12 cellular contexts compared by ENCODE assay signal in the genomic region with DNA sequence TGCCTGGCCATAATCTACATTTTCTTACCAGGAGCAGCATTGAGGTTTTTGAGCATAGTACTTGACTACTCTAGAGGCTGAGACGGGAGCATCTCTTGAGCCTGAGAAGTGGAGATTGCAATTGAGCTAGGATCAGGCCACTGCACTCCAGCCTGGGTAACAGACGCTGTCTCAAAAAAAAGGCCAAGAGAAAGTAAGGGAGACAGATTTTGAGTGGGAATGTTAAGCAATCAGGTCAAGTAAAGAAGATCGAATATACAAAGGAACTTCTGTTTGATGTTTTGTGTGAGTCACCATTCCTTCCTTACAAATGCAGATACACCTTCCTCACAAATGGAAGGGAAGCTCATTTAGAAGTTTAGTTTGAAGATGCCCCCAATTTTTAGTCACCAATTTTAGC. TPM values are rescaled to one million over a fixed set of nuclear protein-coding genes. Genes with fewer than 3 reads are reported as not detected.
A peak's percentile ranks its signal among the peaks of the same experiment; 100 is the strongest.
DNase-seq lines count a peak whose midpoint lies in the region; ATAC-seq, FAIRE-seq and TF ChIP-seq lines count a peak whose summit lies in the region.
"Had no signal": no experiment of that assay in that cellular context is flagged by ENCODE, and none has a peak within 500 bp of the region (broad histone marks: within the 10 kb centered on the region; RNA-seq: fewer than 3 reads in every experiment).

No MANE protein-coding gene starts in this region.

- H3T11ph ChIP-seq in H9 (ENCODE audit: low read length) = no peak overlapping the region

- H2AFZ ChIP-seq in H9 (ENCODE audit: low read length) (no peak overlapping the region), mesenchymal stem cell (ENCODE audit: low read depth, low read length) (no peak overlapping the region)

- H3K79me1 ChIP-seq in H9 (ENCODE audit: insufficient read depth, low read depth, low read length, poor library complexity, severe bottlenecking) (no peaks in the 10 kb centered on the region), mesenchymal stem cell (replicated peaks; ENCODE audit: low read length, poor library complexity, severe bottlenecking) (peaks cover 5% of the 10 kb centered on the region)

- H3K4ac ChIP-seq in H9 (ENCODE audit: low read depth, low read length) (no peak overlapping the region), mesenchymal stem cell (ENCODE audit: low read depth in 1 of 2, low read length in 2 of 2) (no peak overlapping the region)

- peaks cover 25% of the 10 kb centered on the region for H3K4me1 ChIP-seq in A549
- H3K4me1 ChIP-seq in H9 (ENCODE audit: insufficient read depth, low read length) = peaks cover 12% of the 10 kb centered on the region; the same call in 1 of the 2 replicates
- H3K4me1 ChIP-seq in mesenchymal stem cell (ENCODE audit: control insufficient read depth, insufficient read depth, low read depth, low read length) = peaks cover 4% of the 10 kb centered on the region

- peak overlapping the region in 1 of 3 experiments; percentile 73; a peak in 2 of 7 replicates for H3K27ac Mint-ChIP-seq in H9

- no peak overlapping the region for H3K23ac ChIP-seq in H9 (ENCODE audit: insufficient read length, low read depth, low read length)
- H3K23ac ChIP-seq in mesenchymal stem cell (ENCODE audit: low read length in 2 of 2) = no peak overlapping the region

- FAIRE-seq in A549 (lab: Jason Lieb, UNC) (no peak), bronchial epithelial cell (lab: Jason Lieb, UNC) (no peak)
- FAIRE-seq: GM12892 had no signal

- H4K5ac ChIP-seq in H9 (ENCODE audit: insufficient read length, low read depth, low read length) = no peak overlapping the region

- no peak overlapping the region for H4K91ac ChIP-seq in H9 (ENCODE audit: insufficient read length, low read depth, low read length)
- H4K91ac ChIP-seq in mesenchymal stem cell (ENCODE audit: low read length) = no peak overlapping the region

- H4K8ac ChIP-seq in H9 (replicated peaks; ENCODE audit: insufficient read length, low read depth, low read length) (no peak overlapping the region), mesenchymal stem cell (ENCODE audit: low read length) (no peak overlapping the region)

- 53% methylated on average over 3 of the region's 3 CpGs for WGBS in A549 (ENCODE audit: missing lambda C conversion rate)
- WGBS in H9 (ENCODE audit: extremely low coverage, insufficient read length, low lambda C conversion rate) = no CpG with 5 or more reads among the region's 3 CpGs
- 100% methylated on average over 2 of the region's 3 CpGs for WGBS in mesenchymal stem cell

- CTCF ChIA-PET in A549 (lab: Yijun Ruan, JAX) = interaction anchor here (2.9 kb wide), 1 partner anchor 102 kb away, joined by 16 read pairs; no protein-coding TSS in a partner anchor

- H2BK12ac ChIP-seq in H9 (ENCODE audit: insufficient read length, low read depth, low read length) (no peak overlapping the region), mesenchymal stem cell (ENCODE audit: low read length in 2 of 2) (no peak overlapping the region)

- H3K14ac ChIP-seq in H9 (ENCODE audit: insufficient read depth, low read length) (no peak overlapping the region), mesenchymal stem cell (ENCODE audit: low read length in 2 of 2) (no peak overlapping the region)

- no peaks in the 10 kb centered on the region for H3K9me3 Mint-ChIP-seq in H9

- H3K27me3 ChIP-seq in H9 (ENCODE audit: insufficient read depth, low read length) (no peaks in the 10 kb centered on the region), bronchial epithelial cell (ENCODE audit: control insufficient read depth, insufficient read depth, low read length) (no peaks in the 10 kb centered on the region), mesenchymal stem cell (ENCODE audit: control insufficient read depth in 1 of 2, insufficient read depth in 1 of 2, low read length in 2 of 2) (no peaks in the 10 kb centered on the region)

- H3K56ac ChIP-seq in H9 (ENCODE audit: insufficient read length, low read depth, low read length) = no peak overlapping the region

- TF ChIP-seq EP300 in A549 (IDR thresholded peaks at IDR 0.05) = no peak

- H3K4me3 Mint-ChIP-seq in H9 = peak overlapping the region in 1 of 2 experiments; percentile 41; a peak in 4 of 5 replicates

- peaks cover 8% of the 10 kb centered on the region; the same call in 1 of the 2 replicates for H3K79me2 ChIP-seq in H9 (ENCODE audit: insufficient read depth, low read length)

- peak overlapping the region; percentile 21; the same call in 1 of the 3 replicates for H3K4me3 ChIP-seq in A549
- H3K4me3 ChIP-seq in bronchial epithelial cell (ENCODE audit: low read depth, low read length) = no peak overlapping the region
- H3K4me3 ChIP-seq in mesenchymal stem cell (ENCODE audit: insufficient read depth in 1 of 2, low read depth in 1 of 2, low read length in 2 of 2) = peak overlapping the region in 1 of 2 experiments; percentile 96

- DNase-seq in A549 (ENCODE audit: low read depth in 1 of 2, low spot score in 1 of 2) (no peak), H9 (peak; percentile 51), bronchial epithelial cell (ENCODE audit: low read depth) (peak; percentile 35), mesenchymal stem cell (peak; percentile 49), HK-2 (ENCODE audit: unreplicated experiment) (no peak), NCI-H510A treated with DMSO at 0.1 percent for 48 hours (lab: John Stamatoyannopoulos, UW) (no peak)
- DNase-seq: NCI-H526 treated with DMSO at 0.1 percent for 48 hours, SW 1271 had no signal

- TF ChIP-seq RAD21 in A549 (conservative IDR thresholded peaks at IDR 0.05 in 1 of 2, IDR thresholded peaks at IDR 0.05 in 1 of 2) = no peak

- peaks cover 11% of the 10 kb centered on the region for H3K36me3 ChIP-seq in bronchial epithelial cell (ENCODE audit: control insufficient read depth, insufficient read depth, low read length)
- H3K36me3 ChIP-seq in mesenchymal stem cell (ENCODE audit: control insufficient read depth in 1 of 2, insufficient read depth in 2 of 2, low read depth in 1 of 2, low read length in 2 of 2) = peaks cover 10 to 40% of the 10 kb centered on the region in 2 experiments

- ATAC-seq in A549 = no peak
- no peak for ATAC-seq in GM21723 (IDR thresholded peaks at IDR 0.05; ENCODE audit: unreplicated experiment)
- no peak for ATAC-seq in GM18868 (IDR thresholded peaks at IDR 0.05; ENCODE audit: unreplicated experiment)

- POLR2A ChIA-PET in A549 (lab: Yijun Ruan, JAX) = interaction anchor here (1.5 to 7.8 kb wide), 2 partner anchors 49 to 102 kb away, joined by 4 to 113 read pairs; no protein-coding TSS in a partner anchor

- H3K9ac ChIP-seq in H9 (ENCODE audit: extremely low read depth, insufficient read length, low read length) (peak overlapping the region; percentile 25), mesenchymal stem cell (ENCODE audit: low read length) (peak overlapping the region; percentile 100)

- H4K20me1 ChIP-seq in H9 (ENCODE audit: control insufficient read depth, insufficient read depth, insufficient read length) = no peaks in the 10 kb centered on the region

- no peak for TF ChIP-seq CTCF in A549 (IDR thresholded peaks at IDR 0.05)
- TF ChIP-seq CTCF in H9 (conservative IDR thresholded peaks at IDR 0.05) = no peak
- no peak for TF ChIP-seq CTCF in bronchial epithelial cell (IDR thresholded peaks at IDR 0.05; ENCODE audit: insufficient read depth, low read length, severe bottlenecking)

- no peak for TF ChIP-seq POLR2A in A549 (IDR thresholded peaks at IDR 0.05; ENCODE audit: low read length)

- peaks cover 36 to 37% of the 10 kb centered on the region in 2 experiments for H3K4me1 Mint-ChIP-seq in H9

- no peaks in the 10 kb centered on the region for H3K9me3 ChIP-seq in A549
- no peaks in the 10 kb centered on the region for H3K9me3 ChIP-seq in H9 (ENCODE audit: control insufficient read depth, low read depth, low read length)
- H3K9me3 ChIP-seq in mesenchymal stem cell (ENCODE audit: control insufficient read depth, low read length) = no peaks in the 10 kb centered on the region

- H2BK20ac ChIP-seq in H9 (ENCODE audit: low read depth, low read length, poor library complexity, severe bottlenecking) = no peak overlapping the region

- H2BK15ac ChIP-seq in H9 (ENCODE audit: low read depth, low read length) (no peak overlapping the region), mesenchymal stem cell (ENCODE audit: low read depth, poor library complexity, severe bottlenecking) (no peak overlapping the region)

- H3K18ac ChIP-seq in H9 (ENCODE audit: insufficient read length, low read depth, low read length) (no peak overlapping the region), mesenchymal stem cell (ENCODE audit: low read depth in 1 of 2, low read length in 2 of 2) (no peak overlapping the region)

- peaks cover 11 to 34% (median 21%) of the 10 kb centered on the region in 3 experiments; a peak in 6 of 7 replicates for H3K36me3 Mint-ChIP-seq in H9 (ENCODE audit: insufficient read depth in 1 of 3, low read depth in 3 of 3)

- H3K23me2 ChIP-seq in H9 (ENCODE audit: insufficient read length, low read depth, low read length, poor library complexity, severe bottlenecking) = peaks cover 9% of the 10 kb centered on the region

- H3K27me3 Mint-ChIP-seq in H9 (ENCODE audit: low read depth) = no peaks in the 10 kb centered on the region; the same call in 1 of the 2 replicates

- H3K4me2 ChIP-seq in A549 = peak overlapping the region; percentile 89
- peak overlapping the region; percentile 40 for H3K4me2 ChIP-seq in H9 (ENCODE audit: insufficient read depth, insufficient read length, low read length)
- H3K4me2 ChIP-seq in mesenchymal stem cell (ENCODE audit: low read length, poor library complexity, severe bottlenecking) = peak overlapping the region; percentile 42

- H2AK5ac ChIP-seq in H9 (ENCODE audit: insufficient read length, low read length) (no peak overlapping the region), mesenchymal stem cell (ENCODE audit: low read length, severe bottlenecking) (no peak overlapping the region)

- H2BK5ac ChIP-seq in H9 (ENCODE audit: insufficient read length, low read length) (no peak overlapping the region), mesenchymal stem cell (ENCODE audit: low read depth, low read length, poor library complexity, severe bottlenecking) (no peak overlapping the region)

- peak overlapping the region in 1 of 2 experiments; percentile 12; a peak in 1 of 6 replicates for H3K27ac ChIP-seq in A549
- H3K27ac ChIP-seq in H9 (ENCODE audit: insufficient read length, low read depth, low read length) = no peak overlapping the region
- no peak overlapping the region for H3K27ac ChIP-seq in mesenchymal stem cell (ENCODE audit: low read length, poor library complexity, severe bottlenecking)

- H2BK120ac ChIP-seq in H9 (ENCODE audit: low read depth, low read length, poor library complexity, severe bottlenecking) (no peak overlapping the region), mesenchymal stem cell (ENCODE audit: low read depth, low read length) (no peak overlapping the region)

RNA-seq across cellular contexts. Expression of a gene that starts 4.4 kb away (rescaled TPM):
- 27.2 and 28.3 TPM in 2 replicates for polyA plus RNA-seq in A549 (2011; rRNA removed)
- 6.1 and 8.8 TPM in 2 replicates for polyA plus RNA-seq in A549 (2012; cell fraction: cytosol; rRNA removed)
- 7.5 and 12.5 TPM in 2 replicates for polyA plus RNA-seq in A549 (2012; cell fraction: nucleus; rRNA removed)
- 25.6 to 38.2 TPM (median 37.8 TPM) in 3 replicates for polyA plus RNA-seq in A549 (2017; fragmentation: RNase III; extraction: RNeasy Plus Mini Kit Qiagen cat#74134 plus additional on column Dnase treatment)
- 16.0 and 26.3 TPM in 2 replicates for polyA minus RNA-seq in A549 (2011; rRNA and poly(A)+ RNA removed)
- total RNA-seq in H9 (2021) = 56.7 and 57.4 TPM in 2 replicates
- 21.1 and 32.8 TPM in 2 replicates for total RNA-seq in bronchial epithelial cell
- polyA plus RNA-seq in mesenchymal stem cell (2013, experiment 1 of 2) = 105 TPM
- 108 TPM for polyA plus RNA-seq in mesenchymal stem cell (2013, experiment 2 of 2)

RNA-seq across cellular contexts. Expression of a gene that starts 32.9 kb away (rescaled TPM):
- polyA plus RNA-seq in A549 (2011; rRNA removed) (1.9 and 2.7 TPM in 2 replicates), A549 (2017; fragmentation: RNase III; extraction: RNeasy Plus Mini Kit Qiagen cat#74134 plus additional on column Dnase treatment) (0.98 to 1.5 TPM (median 1.3 TPM) in 3 replicates)
- 0.75 and 1.0 TPM in 2 replicates for polyA plus RNA-seq in A549 (2012; cell fraction: cytosol; rRNA removed)
- 0.44 and 0.53 TPM in 2 replicates for polyA plus RNA-seq in A549 (2012; cell fraction: nucleus; rRNA removed)
- 0.66 and 1.4 TPM in 2 replicates for polyA minus RNA-seq in A549 (2011; rRNA and poly(A)+ RNA removed)
- total RNA-seq in H9 (2021) (7.5 and 7.6 TPM in 2 replicates), bronchial epithelial cell (under 0.01 and 0.38 TPM in 2 replicates)
- 0.25 TPM for polyA plus RNA-seq in mesenchymal stem cell (2013, experiment 1 of 2)
- 0.23 TPM for polyA plus RNA-seq in mesenchymal stem cell (2013, experiment 2 of 2)
- total RNA-seq: LHCN-M2 had no signal

Comparison
In these comparisons a context has a peak if more than half of its experiments do, and no peak if none do; other contexts are left out.
1. DNase-seq: peak in H9 (single experiment), bronchial epithelial cell (single experiment) and mesenchymal stem cell (single experiment); none in A549 (0 of 2), HK-2 (single experiment) and NCI-H510A treated with DMSO at 0.1 percent for 48 hours (single experiment).
2. Peak in every context shown above with its lines, with median percentiles within 50 percentile points of each other: H3K4me2 ChIP-seq.